In genomic region chr9:127586537-127586936, GRCh38 we compare ENCODE assay signal across 8 cellular contexts. TPM values are rescaled to one million over a fixed set of nuclear protein-coding genes. Genes with fewer than 3 reads are reported as not detected.
DNase-seq lines count a peak whose midpoint lies in the region; ATAC-seq, FAIRE-seq and TF ChIP-seq lines count a peak whose summit lies in the region.

No MANE protein-coding gene starts in this region.

- FAIRE-seq in G401.6 (lab: Jason Lieb, UNC): peak; percentile 17

- peaks cover 0 to 8% of the 10 kb centered on the region in 2 donors for H3K4me1 ChIP-seq in right atrium auricular region

- no peak for ATAC-seq in HG02870 (IDR thresholded peaks at IDR 0.05; ENCODE audit: unreplicated experiment)
- no peak for ATAC-seq in GM18861 (IDR thresholded peaks at IDR 0.05; ENCODE audit: unreplicated experiment)

- in situ Hi-C loops in astrocyte of the cerebellum (cut with HindIII; ENCODE audit: low sequenced_read_pairs): no loop called here

- no peaks in the 10 kb centered on the region for H3K27me3 ChIP-seq in right atrium auricular region

- DNase-seq in NCI-H1092 treated with DMSO at 0.1 percent for 48 hours (lab: John Stamatoyannopoulos, UW) (peak; percentile 74), T-helper 1 cell (peak; percentile 23 to 56 (median 49)), astrocyte of the cerebellum (ENCODE audit: low read depth) (no peak), right atrium auricular region (ENCODE audit: low spot score) (peak; percentile 88), retinal pigment epithelial cell (ENCODE audit: low read depth) (no peak)

- H3K36me3 ChIP-seq in right atrium auricular region: no peaks in the 10 kb centered on the region

- H3K27ac ChIP-seq in right atrium auricular region: no peak overlapping the region

- peak; percentile 90 for TF ChIP-seq CTCF in astrocyte of the cerebellum (IDR thresholded peaks at IDR 0.05; ENCODE audit: low read depth, low read length, missing control alignments)
- TF ChIP-seq CTCF in right atrium auricular region (IDR thresholded peaks at IDR 0.05): peak; percentile 80 to 89
- TF ChIP-seq CTCF in retinal pigment epithelial cell (conservative IDR thresholded peaks at IDR 0.05; ENCODE audit: low read depth, low read length): peak; percentile 95

- no peak overlapping the region for H3K4me3 ChIP-seq in astrocyte of the cerebellum (ENCODE audit: low read depth, low read length)
- H3K4me3 ChIP-seq in right atrium auricular region: no peak overlapping the region
- H3K4me3 ChIP-seq in retinal pigment epithelial cell (ENCODE audit: low read length): no peak overlapping the region

- H3K9me3 ChIP-seq in right atrium auricular region: no peaks in the 10 kb centered on the region

RNA-seq across cellular contexts. Expression of gene STXBP1, which starts 25.5 kb away (rescaled TPM):
- total RNA-seq in right atrium auricular region: 10 to 100 TPM; 44.9 to 72.8 TPM

Comparison
In these comparisons a context has a peak if more than half of its experiments do, and no peak if none do; other contexts are left out.
1. DNase-seq: peak in NCI-H1092 treated with DMSO at 0.1 percent for 48 hours (single experiment), T-helper 1 cell (5 of 5) and right atrium auricular region (single experiment); none in astrocyte of the cerebellum (single experiment) and retinal pigment epithelial cell (single experiment).
2. Peak in every context shown above with its lines, with median percentiles within 50 percentile points of each other: CTCF ChIP-seq.